ENCODE assay signal across 16 cellular contexts in the genomic region with DNA sequence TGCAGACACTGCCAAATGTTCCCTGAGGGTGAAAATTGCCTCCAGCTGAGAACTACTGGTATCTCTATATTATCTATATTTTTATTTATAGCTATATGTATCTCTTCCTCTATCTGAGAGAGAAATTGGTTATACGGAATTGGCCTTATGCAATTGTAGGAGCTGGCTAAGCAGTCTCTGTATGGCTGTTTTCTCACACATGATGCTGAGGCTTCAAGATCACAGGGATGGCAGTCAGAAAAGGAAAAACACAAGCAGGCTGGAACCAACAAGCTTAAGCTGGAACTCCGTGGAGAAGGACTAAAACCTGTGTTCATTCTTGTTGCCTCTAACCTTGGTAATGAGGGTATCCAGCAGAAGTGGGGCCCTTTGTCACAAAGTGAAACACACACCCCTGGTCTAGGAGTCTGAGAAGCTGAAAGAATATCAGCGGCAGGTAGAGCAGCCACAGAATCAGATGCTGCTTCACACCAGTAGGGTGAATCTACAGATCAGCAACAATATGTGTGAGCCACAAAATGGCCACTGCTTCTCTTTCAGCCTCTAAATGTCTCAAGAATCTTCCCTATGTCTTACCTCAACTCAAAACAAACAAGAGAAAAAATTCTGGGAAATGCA.
DNase-seq lines count a peak whose midpoint lies in the region; ATAC-seq and TF ChIP-seq lines count a peak whose summit lies in the region.
"Had no signal": no experiment of that assay in that cellular context is flagged by ENCODE, and none has a peak within 500 bp of the region (broad histone marks: within the 10 kb centered on the region; RNA-seq: fewer than 3 reads in every experiment).

No MANE protein-coding gene starts in this region.

- H4K20me1 ChIP-seq in MM.1S (ENCODE audit: insufficient read depth, low read length), result no peaks in the 10 kb centered on the region

- peaks cover 9% of the 10 kb centered on the region for H3K4me1 Mint-ChIP-seq in MCF 10A (ENCODE audit: insufficient read depth, unreplicated experiment)
- H3K4me1 Mint-ChIP-seq in activated naive CD8-positive, alpha-beta T cell treated with anti-CD3 and anti-CD28 coated beads, Interleukin-2, amount 10 ng/mL, durations not matched to agents 7 days and 5 days, result peaks cover 47% of the 10 kb centered on the region

- TF ChIP-seq POLR2A in breast epithelium (IDR thresholded peaks at IDR 0.05), result no peak
- TF ChIP-seq POLR2A in GM18505 (IDR thresholded peaks at IDR 0.05; ENCODE audit: borderline replicate concordance, extremely low read depth, insufficient read depth, insufficient read length), result no peak

- H3K4me3 Mint-ChIP-seq in MCF 10A (ENCODE audit: unreplicated experiment), result no peak overlapping the region
- H3K4me3 Mint-ChIP-seq in activated naive CD8-positive, alpha-beta T cell treated with anti-CD3 and anti-CD28 coated beads, Interleukin-2, amount 10 ng/mL, durations not matched to agents 7 days and 5 days, result peak overlapping the region; percentile 22

- H3K9ac ChIP-seq in MM.1S (ENCODE audit: low read length), result peak overlapping the region; percentile 23; the same call in 1 of the 2 replicates

- peak overlapping the region; percentile 31 to 51 for H3K27ac ChIP-seq in breast epithelium
- H3K27ac ChIP-seq in MM.1S (ENCODE audit: low read length), result peak overlapping the region; percentile 86
- H3K27ac ChIP-seq: brain microvascular endothelial cell, hepatocyte, thyroid gland had no signal

- DNase-seq in breast epithelium (ENCODE audit: low spot score in 2 of 2) (no peak), MCF 10A (ENCODE audit: unreplicated experiment) (no peak), MM.1S (peak; percentile 43), D341Med (ENCODE audit: low spot score) (no peak)
- peak; percentile 25 for DNase-seq in activated naive CD8-positive, alpha-beta T cell treated with anti-CD3 and anti-CD28 coated beads, Interleukin-2, amount 10 ng/mL, durations not matched to agents 7 days and 5 days
- DNase-seq: AML-193, brain microvascular endothelial cell, GDM1, HCEC 1CT, NCI-H510A, thyroid gland had no signal

- H3K79me2 ChIP-seq in MM.1S (ENCODE audit: low read length), result no peaks in the 10 kb centered on the region
- H3K79me2 ChIP-seq: hepatocyte had no signal

- H3K27me3 Mint-ChIP-seq in MCF 10A (ENCODE audit: insufficient read depth, unreplicated experiment), result peaks cover 49% of the 10 kb centered on the region
- H3K27me3 Mint-ChIP-seq in activated naive CD8-positive, alpha-beta T cell treated with anti-CD3 and anti-CD28 coated beads, Interleukin-2, amount 10 ng/mL, durations not matched to agents 7 days and 5 days, result no peaks in the 10 kb centered on the region

- H3K27ac Mint-ChIP-seq in MCF 10A (ENCODE audit: low read depth, unreplicated experiment), result no peak overlapping the region
- H3K27ac Mint-ChIP-seq in activated naive CD8-positive, alpha-beta T cell treated with anti-CD3 and anti-CD28 coated beads, Interleukin-2, amount 10 ng/mL, durations not matched to agents 7 days and 5 days, result peak overlapping the region; percentile 86

- H3F3A ChIP-seq in MM.1S (ENCODE audit: insufficient read depth, low read length), result peaks cover 32% of the 10 kb centered on the region

- no peak overlapping the region for H3K4me3 ChIP-seq in breast epithelium
- no peak overlapping the region for H3K4me3 ChIP-seq in MM.1S (ENCODE audit: low read length)
- H3K4me3 ChIP-seq: hepatocyte, thyroid gland had no signal

- H3K4me1 ChIP-seq in breast epithelium (no peaks in the 10 kb centered on the region), MM.1S (ENCODE audit: low read length) (peaks cover 53% of the 10 kb centered on the region)
- H3K4me1 ChIP-seq: thyroid gland had no signal

- CTCF ChIA-PET in MCF 10A (lab: Yijun Ruan, JAX), result interaction anchor here (0.5 to 0.6 kb wide), 3 partner anchors 209 to 1097 kb away, joined by 3 to 5 read pairs (median 3); no protein-coding TSS in a partner anchor

- H3K36me3 Mint-ChIP-seq in MCF 10A (ENCODE audit: insufficient read depth, unreplicated experiment), result peaks cover 7% of the 10 kb centered on the region
- H3K36me3 Mint-ChIP-seq in activated naive CD8-positive, alpha-beta T cell treated with anti-CD3 and anti-CD28 coated beads, Interleukin-2, amount 10 ng/mL, durations not matched to agents 7 days and 5 days, result peaks cover 20% of the 10 kb centered on the region

- H3K9me2 ChIP-seq in MM.1S (replicated peaks; ENCODE audit: insufficient read depth, low read length), result no peaks in the 10 kb centered on the region

- TF ChIP-seq CTCF in breast epithelium (IDR thresholded peaks at IDR 0.05), result no peak
- no peak for TF ChIP-seq CTCF in MCF 10A (IDR thresholded peaks at IDR 0.05; ENCODE audit: unreplicated experiment)
- no peak for TF ChIP-seq CTCF in MM.1S (IDR thresholded peaks at IDR 0.05; ENCODE audit: low read length)

- POLR2A ChIA-PET in MCF 10A (lab: Yijun Ruan, JAX), result no interaction called here
- POLR2A ChIA-PET in activated naive CD8-positive, alpha-beta T cell treated with anti-CD3 and anti-CD28 coated beads, Interleukin-2, amount 10 ng/mL, durations not matched to agents 7 days and 5 days (lab: Charles Lee), result interaction anchor here (0.9 kb wide), 1 partner anchor 10 kb away, joined by 4 read pairs; no protein-coding TSS in a partner anchor

- intact Hi-C loops in breast epithelium (cut with DNase I; ENCODE audit: low total_unique reads), result no loop called here
- intact Hi-C loops in MCF 10A (cut with micrococcal nuclease), result no loop called here

- peak; percentile 56 for ATAC-seq in activated naive CD8-positive, alpha-beta T cell treated with anti-CD3 and anti-CD28 coated beads, Interleukin-2, amount 10 ng/mL, durations not matched to agents 7 days and 5 days (ENCODE audit: low read depth)
- ATAC-seq in GM19467 (IDR thresholded peaks at IDR 0.05; ENCODE audit: unreplicated experiment) (no peak), GM19351 (IDR thresholded peaks at IDR 0.05; ENCODE audit: unreplicated experiment) (no peak), GM18505 (IDR thresholded peaks at IDR 0.05; ENCODE audit: unreplicated experiment) (no peak)
- ATAC-seq: SK-N-SH treated with all-trans-retinoic acid at 6 μM for 48 hours had no signal

- H3K36me3 ChIP-seq in breast epithelium, result no peaks in the 10 kb centered on the region
- no peaks in the 10 kb centered on the region for H3K36me3 ChIP-seq in MM.1S (replicated peaks; ENCODE audit: insufficient read depth, low read length)
- H3K36me3 ChIP-seq: brain microvascular endothelial cell, thyroid gland had no signal

- BruUV-seq in MCF 10A (replicated peaks; lab: Mats Ljungman, UMichigan), result no TSS peak

- H3K9me3 ChIP-seq in breast epithelium (no peaks in the 10 kb centered on the region), MM.1S (replicated peaks; ENCODE audit: insufficient read depth, low read length) (no peaks in the 10 kb centered on the region)
- H3K9me3 ChIP-seq: thyroid gland had no signal

- H3K27me3 ChIP-seq in breast epithelium (peaks cover 0 to 15% of the 10 kb centered on the region in 2 donors), MM.1S (replicated peaks; ENCODE audit: insufficient read depth, low read length) (no peaks in the 10 kb centered on the region)
- H3K27me3 ChIP-seq: brain microvascular endothelial cell, hepatocyte, thyroid gland had no signal

- peak overlapping the region; percentile 26 for H2AFZ ChIP-seq in MM.1S (ENCODE audit: low read length)
- H2AFZ ChIP-seq: hepatocyte had no signal

- peak overlapping the region; percentile 30; the same call in 1 of the 2 replicates for H3K4me2 ChIP-seq in MM.1S (ENCODE audit: low read depth, low read length)
- H3K4me2 ChIP-seq: hepatocyte had no signal

- H3K9me3 Mint-ChIP-seq in MCF 10A (ENCODE audit: unreplicated experiment), result no peaks in the 10 kb centered on the region
- peaks cover 2% of the 10 kb centered on the region for H3K9me3 Mint-ChIP-seq in activated naive CD8-positive, alpha-beta T cell treated with anti-CD3 and anti-CD28 coated beads, Interleukin-2, amount 10 ng/mL, durations not matched to agents 7 days and 5 days

Comparison
In these comparisons a context has a peak if more than half of its experiments do, and no peak if none do; other contexts are left out.
1. DNase-seq: peak in MM.1S (single experiment) and activated naive CD8-positive, alpha-beta T cell treated with anti-CD3 and anti-CD28 coated beads, Interleukin-2, amount 10 ng/mL, durations not matched to agents 7 days and 5 days (single experiment); none in breast epithelium (0 of 2), MCF 10A (single experiment) and D341Med (single experiment).